Comparison of ENCODE assay signal across 13 cellular contexts in genomic region chr2:74894261-74895030, GRCh38.
DNase-seq lines count a peak whose midpoint lies in the region; ATAC-seq lines count a peak whose summit lies in the region.
"Had no signal": no experiment of that assay in that cellular context is flagged by ENCODE, and none has a peak within 500 bp of the region (broad histone marks: within the 10 kb centered on the region; RNA-seq: fewer than 3 reads in every experiment).

No MANE protein-coding gene starts in this region.

- peak; percentile 78 for DNase-seq in GM03348 (ENCODE audit: low spot score)
- DNase-seq in NCI-H226, result peak; percentile 73
- peak; percentile 95 for DNase-seq in fibroblast of gingiva (ENCODE audit: low read depth)
- peak; percentile 20 for DNase-seq in stimulated activated CD8-positive, alpha-beta memory T cell treated with anti-CD3 and anti-CD28 coated beads, Interleukin-4, amount 100 ng/mL, for 48 hours
- DNase-seq in DMS153 treated with DMSO at 0.1 percent for 48 hours (lab: John Stamatoyannopoulos, UW; ENCODE audit: unreplicated experiment), result no peak
- DNase-seq in KG1 (lab: John Stamatoyannopoulos, UW), result no peak
- DNase-seq: activated CD4-positive, alpha-beta T cell treated with anti-CD3 and anti-CD28 coated beads, Interleukin-2, amount 50 U/mL, for 48 hours; activated naive CD4-positive, alpha-beta T cell treated with anti-CD3 and anti-CD28 coated beads, Interleukin-2, amount 50 U/mL, for 16 hours; DMS53; effector memory CD4-positive, alpha-beta T cell; NCI-H2029; SW 1271 had no signal

- ATAC-seq in HG03159 (IDR thresholded peaks at IDR 0.05; ENCODE audit: unreplicated experiment), result no peak

Comparison
In these comparisons a context has a peak if more than half of its experiments do, and no peak if none do; other contexts are left out.
1. DNase-seq: peak in GM03348 (single experiment), NCI-H226 (single experiment), fibroblast of gingiva (single experiment) and stimulated activated CD8-positive, alpha-beta memory T cell treated with anti-CD3 and anti-CD28 coated beads, Interleukin-4, amount 100 ng/mL, for 48 hours (single experiment); none in DMS153 treated with DMSO at 0.1 percent for 48 hours (single experiment) and KG1 (single experiment).